ENCODE assay signal across 19 cellular contexts in the genomic region with DNA sequence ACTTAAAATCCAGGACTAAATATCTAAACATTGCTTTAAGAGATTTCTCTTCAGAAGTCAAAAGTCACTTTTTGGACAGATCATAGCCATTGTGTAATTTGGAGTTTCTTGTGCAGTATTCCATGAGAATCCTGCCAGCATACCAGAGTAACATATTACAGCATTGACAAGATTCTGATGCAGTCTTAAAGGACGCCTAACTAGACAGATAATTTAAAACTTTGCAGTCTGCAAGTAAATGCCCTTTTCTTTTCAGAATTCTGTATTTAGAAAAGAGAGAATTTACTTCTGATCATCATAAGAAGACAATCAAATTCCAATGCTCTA.
"Had no signal": no experiment of that assay in that cellular context is flagged by ENCODE, and none has a peak within 500 bp of the region (broad histone marks: within the 10 kb centered on the region; RNA-seq: fewer than 3 reads in every experiment).

No MANE protein-coding gene starts in this region.

- H3K4me1 ChIP-seq: right atrium auricular region, testis, upper lobe of right lung, vagina had no signal

- H3K9me3 ChIP-seq: ovary, testis, vagina had no signal

- H3K27me3 ChIP-seq: esophagus muscularis mucosa, gastrocnemius medialis, ovary, right atrium auricular region, testis, tibial nerve, upper lobe of right lung, vagina had no signal

- H3K27ac ChIP-seq: epithelial cell of prostate, esophagus muscularis mucosa, gastrocnemius medialis, heart right ventricle, ovary, right atrium auricular region, testis, tibial nerve, upper lobe of right lung, vagina had no signal

- H3K4me3 ChIP-seq: esophagus muscularis mucosa, gastrocnemius medialis, heart right ventricle, ovary, right atrium auricular region, smooth muscle cell, testis, tibial nerve, upper lobe of right lung, vagina had no signal

- ATAC-seq: gastrocnemius medialis; naive thymus-derived CD4-positive, alpha-beta T cell; stimulated activated effector memory CD8-positive, alpha-beta T cell treated with anti-CD3 and anti-CD28 coated beads, Interleukin-12 subunit alpha, Interleukin-12 subunit beta, amount 100 ng/mL, for 72 hours; upper lobe of right lung had no signal

- DNase-seq: effector memory CD4-positive, alpha-beta T cell; gastrocnemius medialis; heart right ventricle; hypothalamus; kidney glomerular epithelial cell; mammary epithelial cell; naive thymus-derived CD4-positive, alpha-beta T cell; ovary; stimulated activated CD4-positive, alpha-beta T cell treated with anti-CD3 and anti-CD28 coated beads, Interleukin-4, amount 100 ng/mL, for 1 hour; stimulated activated CD8-positive, alpha-beta memory T cell treated with anti-CD3 and anti-CD28 coated beads, Interleukin-4, amount 100 ng/mL, for 48 hours; testis; upper lobe of right lung had no signal

- H3K36me3 ChIP-seq: esophagus muscularis mucosa, gastrocnemius medialis, heart right ventricle, ovary, right atrium auricular region, tibial nerve, upper lobe of right lung, vagina had no signal
